In the genomic region with DNA sequence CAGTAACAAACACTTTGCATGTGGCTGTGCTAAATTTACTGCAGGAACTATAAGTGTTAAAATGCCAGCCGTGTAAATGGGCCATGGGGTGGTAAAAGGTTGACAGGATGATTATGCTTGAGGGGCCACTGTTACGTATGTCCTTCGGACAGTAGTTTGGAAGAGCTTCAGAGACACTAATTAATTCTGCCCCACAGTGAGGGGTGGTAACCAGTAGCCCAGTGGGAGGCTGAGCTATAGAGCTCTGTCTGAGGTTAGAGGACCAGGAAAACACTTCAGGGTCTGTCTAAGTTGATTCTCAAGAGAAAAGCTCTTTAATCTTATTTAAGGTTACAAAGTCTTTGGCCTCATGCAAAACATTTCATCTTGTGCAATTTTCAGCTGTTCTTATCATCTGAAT, we compare ENCODE assay signal across 27 cellular contexts.
"Had no signal": no experiment of that assay in that cellular context is flagged by ENCODE, and none has a peak within 500 bp of the region (broad histone marks: within the 10 kb centered on the region; RNA-seq: fewer than 3 reads in every experiment).

No MANE protein-coding gene starts in this region.

- H3K36me3 ChIP-seq: brain microvascular endothelial cell, ovary, stomach, thyroid gland, upper lobe of right lung, WERI-Rb-1 had no signal

- H3K4me1 ChIP-seq: foreskin keratinocyte, stomach, thyroid gland had no signal

- DNase-seq: activated CD4-positive, alpha-beta memory T cell treated with anti-CD3 and anti-CD28 coated beads for 36 hours; activated CD4-positive, alpha-beta T cell treated with anti-CD3 and anti-CD28 coated beads, Interleukin-2, amount 10 ng/mL, durations not matched to agents 24 days and 14 days; activated CD4-positive, CD25-positive, alpha-beta regulatory T cell treated with anti-CD3 and anti-CD28 coated beads, Interleukin-2, amount 50 U/mL, for 72 hours; activated CD8-positive, alpha-beta memory T cell treated with anti-CD3 and anti-CD28 coated beads, Interleukin-2, amount 50 U/mL, for 4 hours; activated effector memory CD4-positive, alpha-beta T cell treated with anti-CD3 and anti-CD28 coated beads, Interleukin-2, amount 50 U/mL, for 16 hours; activated naive CD4-positive, alpha-beta T cell treated with anti-CD3 and anti-CD28 coated beads for 36 hours; activated naive CD8-positive, alpha-beta T cell treated with anti-CD3 and anti-CD28 coated beads for 36 hours; activated T-cell treated with anti-CD3 and anti-CD28 coated beads, Interleukin-2, amount 50 U/mL, for 1 hour; brain microvascular endothelial cell; cortex of kidney; effector memory CD8-positive, alpha-beta T cell; foreskin keratinocyte; islet precursor cell; left ventricle myocardium superior; ovary; stimulated activated CD4-positive, alpha-beta T cell treated with anti-CD3 and anti-CD28 coated beads, Interleukin-1b, Interleukin-23, amount 100 ng/mL, for 48 hours; stimulated activated naive B cell treated with anti-CD40 and anti-IgM and Interleukin-4, amounts not matched to agents 10 μg/mL and 1 μg/mL and 100 μg/mL, for 72 hours; stomach; thyroid gland; upper lobe of right lung had no signal

- H3K27me3 Mint-ChIP-seq: activated CD4-positive, alpha-beta memory T cell treated with anti-CD3 and anti-CD28 coated beads for 36 hours; activated CD4-positive, alpha-beta T cell treated with anti-CD3 and anti-CD28 coated beads, Interleukin-2, amount 10 ng/mL, durations not matched to agents 24 days and 14 days; activated naive CD8-positive, alpha-beta T cell treated with anti-CD3 and anti-CD28 coated beads for 36 hours; effector memory CD8-positive, alpha-beta T cell; natural killer cell treated with Interleukin-12 subunit alpha and Interleukin-12 subunit beta and Interleukin-15 and Interleukin-18, amount 100 ng/mL, for 72 hours; progenitor cell of endocrine pancreas; stimulated activated naive B cell treated with anti-CD40 and anti-IgM and Interleukin-4, amounts not matched to agents 10 μg/mL and 1 μg/mL and 100 μg/mL, for 72 hours had no signal

- H3K4me3 Mint-ChIP-seq: activated CD4-positive, alpha-beta memory T cell treated with anti-CD3 and anti-CD28 coated beads for 36 hours; activated CD4-positive, alpha-beta T cell treated with anti-CD3 and anti-CD28 coated beads, Interleukin-2, amount 10 ng/mL, durations not matched to agents 24 days and 14 days; activated naive CD4-positive, alpha-beta T cell treated with anti-CD3 and anti-CD28 coated beads for 36 hours; activated naive CD8-positive, alpha-beta T cell treated with anti-CD3 and anti-CD28 coated beads for 36 hours; activated T-helper 1 cell treated with anti-CD3 and anti-CD28 coated beads, Interleukin-12 subunit alpha, Interleukin-12 subunit beta, Interleukin-2, Interleukin-4 antibody, amounts not matched to agents 30 ng/mL and 10 ng/mL and 1 ng/mL, durations not matched to agents 14 hours and 24 hours and 36 hours; effector memory CD8-positive, alpha-beta T cell; natural killer cell treated with Interleukin-12 subunit alpha and Interleukin-12 subunit beta and Interleukin-15 and Interleukin-18, amount 100 ng/mL, for 72 hours; stimulated activated naive B cell treated with anti-CD40 and anti-IgM and Interleukin-4, amounts not matched to agents 10 μg/mL and 1 μg/mL and 100 μg/mL, for 72 hours had no signal

- H3K27ac ChIP-seq: brain microvascular endothelial cell, foreskin keratinocyte, ovary, stomach, thyroid gland, upper lobe of right lung, WERI-Rb-1 had no signal

- H3K4me2 ChIP-seq: smooth muscle cell had no signal

- H3K36me3 Mint-ChIP-seq: activated CD4-positive, alpha-beta memory T cell treated with anti-CD3 and anti-CD28 coated beads for 36 hours; activated naive CD8-positive, alpha-beta T cell treated with anti-CD3 and anti-CD28 coated beads for 36 hours; natural killer cell treated with Interleukin-12 subunit alpha and Interleukin-12 subunit beta and Interleukin-15 and Interleukin-18, amount 100 ng/mL, for 72 hours; stimulated activated naive B cell treated with anti-CD40 and anti-IgM and Interleukin-4, amounts not matched to agents 10 μg/mL and 1 μg/mL and 100 μg/mL, for 72 hours had no signal

- H3K9me3 ChIP-seq: mucosa of descending colon, ovary, thyroid gland, upper lobe of right lung had no signal

- H3K4me1 Mint-ChIP-seq: activated CD4-positive, alpha-beta T cell treated with anti-CD3 and anti-CD28 coated beads, Interleukin-2, amount 10 ng/mL, durations not matched to agents 24 days and 14 days; activated naive CD8-positive, alpha-beta T cell treated with anti-CD3 and anti-CD28 coated beads for 36 hours; stimulated activated naive B cell treated with anti-CD40 and anti-IgM and Interleukin-4, amounts not matched to agents 10 μg/mL and 1 μg/mL and 100 μg/mL, for 72 hours had no signal

- H3K27ac Mint-ChIP-seq: activated CD4-positive, alpha-beta memory T cell treated with anti-CD3 and anti-CD28 coated beads for 36 hours; activated CD4-positive, alpha-beta T cell treated with anti-CD3 and anti-CD28 coated beads, Interleukin-2, amount 10 ng/mL, durations not matched to agents 24 days and 14 days; activated naive CD4-positive, alpha-beta T cell treated with anti-CD3 and anti-CD28 coated beads for 36 hours; activated naive CD8-positive, alpha-beta T cell treated with anti-CD3 and anti-CD28 coated beads for 36 hours; activated T-helper 1 cell treated with anti-CD3 and anti-CD28 coated beads, Interleukin-12 subunit alpha, Interleukin-12 subunit beta, Interleukin-2, Interleukin-4 antibody, amounts not matched to agents 30 ng/mL and 10 ng/mL and 1 ng/mL, durations not matched to agents 14 hours and 24 hours and 36 hours; effector memory CD8-positive, alpha-beta T cell; natural killer cell treated with Interleukin-12 subunit alpha and Interleukin-12 subunit beta and Interleukin-15 and Interleukin-18, amount 100 ng/mL, for 72 hours; progenitor cell of endocrine pancreas; stimulated activated naive B cell treated with anti-CD40 and anti-IgM and Interleukin-4, amounts not matched to agents 10 μg/mL and 1 μg/mL and 100 μg/mL, for 72 hours had no signal

- ATAC-seq: effector memory CD8-positive, alpha-beta T cell; esophagus mucosa; foreskin keratinocyte; left ventricle myocardium superior; mucosa of descending colon; natural killer cell treated with Interleukin-12 subunit alpha and Interleukin-12 subunit beta and Interleukin-15 and Interleukin-18, amount 100 ng/mL, for 72 hours; stimulated activated naive B cell treated with anti-CD40 and anti-IgM and Interleukin-4, amounts not matched to agents 10 μg/mL and 1 μg/mL and 100 μg/mL, for 72 hours had no signal

- H3K9me3 Mint-ChIP-seq: activated CD4-positive, alpha-beta T cell treated with anti-CD3 and anti-CD28 coated beads, Interleukin-2, amount 10 ng/mL, durations not matched to agents 24 days and 14 days; activated T-helper 1 cell treated with anti-CD3 and anti-CD28 coated beads, Interleukin-12 subunit alpha, Interleukin-12 subunit beta, Interleukin-2, Interleukin-4 antibody, amounts not matched to agents 30 ng/mL and 10 ng/mL and 1 ng/mL, durations not matched to agents 14 hours and 24 hours and 36 hours had no signal

- H3K27me3 ChIP-seq: brain microvascular endothelial cell, foreskin keratinocyte, ovary, stomach, thyroid gland, upper lobe of right lung had no signal

- H3K4me3 ChIP-seq: mucosa of descending colon, ovary, smooth muscle cell, stomach, thyroid gland, upper lobe of right lung had no signal
